11 cellular contexts compared by ENCODE assay signal in the genomic region with DNA sequence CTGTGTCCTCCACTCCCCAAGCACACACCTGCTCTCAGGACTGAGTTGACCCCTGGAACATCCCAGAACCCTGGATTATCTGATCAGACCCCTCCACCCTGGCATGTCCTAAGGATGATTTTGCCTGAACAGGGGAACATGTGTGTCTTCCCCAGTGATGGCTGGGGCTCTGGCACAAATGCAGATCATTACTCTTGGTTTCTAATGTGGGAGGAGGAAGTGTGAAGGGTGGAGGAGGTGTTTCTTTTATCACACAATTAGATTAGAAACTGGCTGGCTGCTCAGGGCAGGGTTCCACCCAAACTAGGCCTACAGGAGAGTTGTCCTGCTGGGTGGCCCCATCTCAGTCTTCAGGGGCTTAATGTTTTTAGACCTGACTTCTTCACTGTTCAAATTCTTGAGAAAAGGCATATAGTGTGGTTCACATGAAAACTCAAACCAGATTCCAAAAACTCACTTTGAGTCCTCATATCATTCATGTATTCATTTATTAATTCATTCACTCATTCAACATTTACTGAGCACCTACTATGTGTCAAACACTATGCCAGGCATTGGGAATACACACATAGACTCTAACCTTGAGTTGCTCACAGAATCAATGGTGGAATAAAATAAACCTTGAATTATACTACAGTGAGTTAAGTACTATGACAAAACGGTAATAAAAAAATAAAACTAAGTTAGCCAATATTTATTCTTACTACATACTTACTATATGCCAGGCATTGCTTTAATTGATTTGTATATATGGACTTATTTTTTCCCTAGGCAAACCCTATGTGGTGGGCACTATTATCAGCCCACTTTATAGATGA.
DNase-seq lines count a peak whose midpoint lies in the region; ATAC-seq, FAIRE-seq and TF ChIP-seq lines count a peak whose summit lies in the region.
"Had no signal": no experiment of that assay in that cellular context is flagged by ENCODE, and none has a peak within 500 bp of the region (broad histone marks: within the 10 kb centered on the region; RNA-seq: fewer than 3 reads in every experiment).

No MANE protein-coding gene starts in this region.

- no peaks in the 10 kb centered on the region for H3K9me3 Mint-ChIP-seq in CD8-positive, alpha-beta T cell
- peaks cover 1% of the 10 kb centered on the region for H3K9me3 Mint-ChIP-seq in activated naive CD8-positive, alpha-beta T cell treated with anti-CD3 and anti-CD28 coated beads for 36 hours
- H3K9me3 Mint-ChIP-seq: naive thymus-derived CD8-positive, alpha-beta T cell had no signal

- no peak for ATAC-seq in CD8-positive, alpha-beta T cell
- ATAC-seq in HG03045 (IDR thresholded peaks at IDR 0.05; ENCODE audit: unreplicated experiment) (peak; percentile 57), GM21737 (IDR thresholded peaks at IDR 0.05; ENCODE audit: unreplicated experiment) (no peak)
- ATAC-seq: naive thymus-derived CD8-positive, alpha-beta T cell had no signal

- H3K27ac Mint-ChIP-seq in CD8-positive, alpha-beta T cell: peak overlapping the region; percentile 47
- peak overlapping the region; percentile 47 for H3K27ac Mint-ChIP-seq in activated naive CD8-positive, alpha-beta T cell treated with anti-CD3 and anti-CD28 coated beads for 36 hours

- H3K27me3 ChIP-seq in CD8-positive, alpha-beta T cell (ENCODE audit: insufficient read depth, low read length): no peaks in the 10 kb centered on the region
- no peaks in the 10 kb centered on the region for H3K27me3 ChIP-seq in MG63

- DNase-seq in CD8-positive, alpha-beta T cell: peak in 1 of 7 experiments; percentile 50
- DNase-seq in GM19239 (ENCODE audit: insufficient read length, low spot score) (no peak), MG63 (no peak), posterior vena cava (ENCODE audit: low spot score) (no peak), anterior cingulate cortex (lab: John Stamatoyannopoulos, UW) (no peak)
- no peak for DNase-seq in activated naive CD8-positive, alpha-beta T cell treated with anti-CD3 and anti-CD28 coated beads for 36 hours
- DNase-seq: NCI-H1048, PC-9 had no signal

- H3K4me3 ChIP-seq in CD8-positive, alpha-beta T cell (ENCODE audit: low read depth, low read length): no peak overlapping the region
- no peak overlapping the region for H3K4me3 ChIP-seq in MG63
- H3K4me3 ChIP-seq: PC-9 had no signal

- CTCF ChIA-PET in CD8-positive, alpha-beta T cell (lab: Charles Lee): interaction anchor here (1.3 kb wide), 1 partner anchor 10 kb away, joined by 3 read pairs; no protein-coding TSS in a partner anchor

- no peaks in the 10 kb centered on the region for H3K36me3 Mint-ChIP-seq in CD8-positive, alpha-beta T cell
- H3K36me3 Mint-ChIP-seq in activated naive CD8-positive, alpha-beta T cell treated with anti-CD3 and anti-CD28 coated beads for 36 hours: no peaks in the 10 kb centered on the region

- H3K4me3 Mint-ChIP-seq in CD8-positive, alpha-beta T cell: peak overlapping the region; percentile 35
- H3K4me3 Mint-ChIP-seq in activated naive CD8-positive, alpha-beta T cell treated with anti-CD3 and anti-CD28 coated beads for 36 hours: peak overlapping the region; percentile 29

- intact Hi-C loops in CD8-positive, alpha-beta T cell (cut with DNase I, micrococcal nuclease): loop anchor here in 1 of 2 experiments (5.0 kb wide), 1 partner anchor 63 kb away; no protein-coding TSS in a partner anchor
- intact Hi-C loops in posterior vena cava (cut with DNase I): no loop called here

- TF ChIP-seq CTCF in CD8-positive, alpha-beta T cell (IDR thresholded peaks at IDR 0.05): no peak

- POLR2A ChIA-PET in CD8-positive, alpha-beta T cell (lab: Charles Lee): no interaction called here

- H3K9me3 ChIP-seq in CD8-positive, alpha-beta T cell (ENCODE audit: low read length): no peaks in the 10 kb centered on the region
- no peaks in the 10 kb centered on the region for H3K9me3 ChIP-seq in MG63

- no peak overlapping the region for H3K27ac ChIP-seq in CD8-positive, alpha-beta T cell (ENCODE audit: low read depth, low read length)
- H3K27ac ChIP-seq: PC-9 had no signal

- FAIRE-seq in GM19239 (lab: Jason Lieb, UNC): peak; percentile 98

- H3K27me3 Mint-ChIP-seq in CD8-positive, alpha-beta T cell (ENCODE audit: low read depth): no peaks in the 10 kb centered on the region
- H3K27me3 Mint-ChIP-seq in activated naive CD8-positive, alpha-beta T cell treated with anti-CD3 and anti-CD28 coated beads for 36 hours: no peaks in the 10 kb centered on the region

- H3K4me1 ChIP-seq in CD8-positive, alpha-beta T cell (ENCODE audit: insufficient read depth, low read length): peaks cover 19% of the 10 kb centered on the region

- H3K36me3 ChIP-seq in CD8-positive, alpha-beta T cell (ENCODE audit: insufficient read depth, low read length): no peaks in the 10 kb centered on the region
- H3K36me3 ChIP-seq in MG63: no peaks in the 10 kb centered on the region

- peaks cover 35% of the 10 kb centered on the region for H3K4me1 Mint-ChIP-seq in CD8-positive, alpha-beta T cell (ENCODE audit: low read depth)
- H3K4me1 Mint-ChIP-seq in activated naive CD8-positive, alpha-beta T cell treated with anti-CD3 and anti-CD28 coated beads for 36 hours: peaks cover 39% of the 10 kb centered on the region
